ENCODE assay signal across 27 cellular contexts in the genomic region with DNA sequence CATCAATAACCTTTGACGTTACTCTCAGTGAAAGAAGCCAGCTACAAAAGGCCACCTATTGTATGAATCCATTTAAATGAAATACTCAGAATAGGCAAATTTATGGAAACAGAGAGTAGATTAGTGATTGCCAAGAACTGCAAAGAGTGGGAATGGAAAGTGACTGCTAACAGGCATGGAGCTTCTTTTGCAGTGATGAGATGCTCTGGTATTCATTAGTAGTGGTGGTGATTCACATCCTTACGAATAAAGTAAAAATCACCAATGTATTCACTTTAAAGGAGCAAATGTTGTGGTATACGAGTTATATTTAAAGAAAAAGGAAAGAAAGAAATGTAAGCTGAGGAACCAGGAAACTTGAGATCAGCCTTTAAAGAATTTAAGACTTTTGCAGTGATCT.
A peak's percentile ranks its signal among the peaks of the same experiment; 100 is the strongest.
DNase-seq lines count a peak whose midpoint lies in the region; ATAC-seq and TF ChIP-seq lines count a peak whose summit lies in the region.
"Had no signal": no experiment of that assay in that cellular context is flagged by ENCODE, and none has a peak within 500 bp of the region (broad histone marks: within the 10 kb centered on the region; RNA-seq: fewer than 3 reads in every experiment).

No MANE protein-coding gene starts in this region.

- POLR2A ChIA-PET in AG04449 (lab: Yijun Ruan, JAX), result interaction anchor here (0.5 kb wide), 1 partner anchor 179 kb away, joined by 3 read pairs; no protein-coding TSS in a partner anchor

- ATAC-seq in GM21825 (IDR thresholded peaks at IDR 0.05; ENCODE audit: unreplicated experiment), result no peak
- ATAC-seq: activated CD8-positive, alpha-beta memory T cell treated with anti-CD3 and anti-CD28 coated beads, Interleukin-2, amount 10 ng/mL, durations not matched to agents 7 days and 5 days; activated T-cell treated with anti-CD3 and anti-CD28 coated beads, Interleukin-2, amount 50 U/mL, for 4 hours; left lobe of liver; natural killer cell treated with Interleukin-12 subunit alpha and Interleukin-12 subunit beta and Interleukin-15 and Interleukin-18, amount 100 ng/mL, for 72 hours; stimulated activated naive B cell treated with anti-CD40 and anti-IgM and Interleukin-4, amounts not matched to agents 10 μg/mL and 1 μg/mL and 100 μg/mL, for 72 hours had no signal

- CTCF ChIA-PET in AG04449 (lab: Yijun Ruan, JAX), result interaction anchor here (1.3 to 3.5 kb wide), 12 partner anchors 9 to 799 kb away, joined by 4 to 27 read pairs (median 7); no protein-coding TSS in a partner anchor

- no peak overlapping the region for H3K4me3 ChIP-seq in AG04449 (ENCODE audit: low read depth, low read length)
- H3K4me3 ChIP-seq: adrenal gland, sigmoid colon, SK-N-MC, uterus had no signal

- DNase-seq in AG04449 (ENCODE audit: low read depth, low spot score), result peak; percentile 66
- peak; percentile 45 for DNase-seq in EL
- DNase-seq in NCI-H526 treated with DMSO at 0.1 percent for 48 hours (lab: John Stamatoyannopoulos, UW), result peak; percentile 12
- peak; percentile 44 for DNase-seq in fibroblast of gingiva (ENCODE audit: low read depth)
- no peak for DNase-seq in ecto neural progenitor cell (ENCODE audit: low spot score)
- DNase-seq in stimulated activated CD4-positive, alpha-beta T cell treated with anti-CD3 and anti-CD28 coated beads, Interleukin-4, amount 100 ng/mL, for 1 hour, result no peak
- DNase-seq in SHP77 treated with DMSO at 0.1 percent for 48 hours (lab: John Stamatoyannopoulos, UW), result no peak
- DNase-seq: 8988T; activated CD4-positive, alpha-beta T cell treated with anti-CD3 and anti-CD28 coated beads, Interleukin-2, amount 50 U/mL, for 4 hours; activated CD8-positive, alpha-beta memory T cell treated with anti-CD3 and anti-CD28 coated beads, Interleukin-2, amount 10 ng/mL, durations not matched to agents 7 days and 5 days; activated T-cell treated with anti-CD3 and anti-CD28 coated beads, Interleukin-2, amount 50 U/mL, for 4 hours; adrenal gland; C1 segment of cervical spinal cord; COR-L47; GF-D8; glutamatergic neuron; KG1; NCI-H1105; NCI-H187 treated with DMSO at 0.1 percent for 48 hours; NCI-H524 treated with DMSO at 0.1 percent for 48 hours; sigmoid colon; stimulated activated naive B cell treated with anti-CD40 and anti-IgM and Interleukin-4, amounts not matched to agents 10 μg/mL and 1 μg/mL and 100 μg/mL, for 72 hours; uterus had no signal

- no peak for TF ChIP-seq CTCF in AG04449 (IDR thresholded peaks at IDR 0.05; ENCODE audit: insufficient read depth, low read length, missing control alignments)

Comparison
In these comparisons a context has a peak if more than half of its experiments do, and no peak if none do; other contexts are left out.
1. DNase-seq: peak in AG04449 (single experiment), EL (single experiment), NCI-H526 treated with DMSO at 0.1 percent for 48 hours (single experiment) and fibroblast of gingiva (single experiment); none in ecto neural progenitor cell (single experiment), stimulated activated CD4-positive, alpha-beta T cell treated with anti-CD3 and anti-CD28 coated beads, Interleukin-4, amount 100 ng/mL, for 1 hour (single experiment) and SHP77 treated with DMSO at 0.1 percent for 48 hours (single experiment).